Comparison of ENCODE assay signal across 23 cellular contexts in genomic region chr3:14244521-14244920, GRCh38.
"Had no signal": no experiment of that assay in that cellular context is flagged by ENCODE, and none has a peak within 500 bp of the region (broad histone marks: within the 10 kb centered on the region; RNA-seq: fewer than 3 reads in every experiment).

No MANE protein-coding gene starts in this region.

- H3K4me3 Mint-ChIP-seq: activated CD8-positive, alpha-beta T cell treated with anti-CD3 and anti-CD28 coated beads, Interleukin-2, amount 10 ng/mL, durations not matched to agents 7 days and 5 days; activated naive CD4-positive, alpha-beta T cell treated with anti-CD3 and anti-CD28 coated beads, Interleukin-2, amount 50 U/mL, for 24 hours; T-cell had no signal

- DNase-seq: activated CD4-positive, CD25-positive, alpha-beta regulatory T cell; activated CD8-positive, alpha-beta memory T cell treated with anti-CD3 and anti-CD28 coated beads, Interleukin-2, amount 50 U/mL, for 48 hours; activated CD8-positive, alpha-beta T cell treated with anti-CD3 and anti-CD28 coated beads, Interleukin-2, amount 10 ng/mL, durations not matched to agents 7 days and 5 days; activated naive CD4-positive, alpha-beta T cell; activated T-cell treated with anti-CD3 and anti-CD28 coated beads, Interleukin-2, amount 50 U/mL, for 1 hour; aorta; Karpas-422; NCI-H1048; NCI-H146; NCI-H187 treated with DMSO at 0.1 percent for 48 hours; NCI-H2081 treated with DMSO at 0.1 percent for 48 hours; NCI-H2171; NCI-H2227 treated with DMSO at 0.1 percent for 48 hours; NCI-H446 treated with DMSO at 0.1 percent for 48 hours; NCI-H524 treated with DMSO at 0.1 percent for 48 hours; NCI-H748 treated with DMSO at 0.1 percent for 48 hours; T-cell; T-helper 2 cell; T1000 had no signal

- H3K27me3 ChIP-seq: breast epithelium had no signal

- H3K36me3 ChIP-seq: breast epithelium had no signal

- H3K4me3 ChIP-seq: breast epithelium, K562, SK-N-MC had no signal

- H3K27ac Mint-ChIP-seq: activated CD8-positive, alpha-beta T cell treated with anti-CD3 and anti-CD28 coated beads, Interleukin-2, amount 10 ng/mL, durations not matched to agents 7 days and 5 days; activated naive CD4-positive, alpha-beta T cell treated with anti-CD3 and anti-CD28 coated beads, Interleukin-2, amount 50 U/mL, for 24 hours; T-cell had no signal

- H3K36me3 Mint-ChIP-seq: activated naive CD4-positive, alpha-beta T cell treated with anti-CD3 and anti-CD28 coated beads, Interleukin-2, amount 50 U/mL, for 24 hours; T-cell had no signal

- H3K27ac ChIP-seq: breast epithelium, SK-N-MC had no signal

- H3K4me1 Mint-ChIP-seq: activated naive CD4-positive, alpha-beta T cell treated with anti-CD3 and anti-CD28 coated beads, Interleukin-2, amount 50 U/mL, for 24 hours; T-cell had no signal

- ATAC-seq: activated CD8-positive, alpha-beta T cell treated with anti-CD3 and anti-CD28 coated beads, Interleukin-2, amount 10 ng/mL, durations not matched to agents 7 days and 5 days; T-cell had no signal

- H3K9me3 ChIP-seq: breast epithelium had no signal

- H3K9me3 Mint-ChIP-seq: activated naive CD4-positive, alpha-beta T cell treated with anti-CD3 and anti-CD28 coated beads, Interleukin-2, amount 50 U/mL, for 24 hours; T-cell had no signal
